ENCODE assay signal across 21 cellular contexts in the genomic region with DNA sequence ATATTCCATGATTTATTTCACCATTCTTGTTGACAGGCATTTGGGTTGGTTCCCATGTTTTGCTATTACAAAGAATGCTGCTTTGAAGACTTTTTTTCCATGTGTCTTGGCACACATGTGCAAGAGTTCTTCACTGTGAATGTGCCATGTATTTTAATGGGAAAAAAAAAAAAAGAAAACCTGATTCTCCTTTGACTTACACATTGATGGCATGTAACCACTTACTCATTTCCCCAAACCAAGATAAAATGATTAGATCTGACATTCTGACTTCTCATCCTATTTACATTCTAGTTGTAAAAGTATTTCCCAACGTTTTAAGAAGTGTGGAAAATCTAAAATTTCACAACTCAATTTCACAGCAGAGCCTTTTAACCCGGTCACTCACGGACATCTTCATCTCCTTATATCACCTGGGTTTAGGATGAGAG. TPM values are rescaled to one million over a fixed set of nuclear protein-coding genes. Genes with fewer than 3 reads are reported as not detected.
DNase-seq lines count a peak whose midpoint lies in the region; ATAC-seq, FAIRE-seq and TF ChIP-seq lines count a peak whose summit lies in the region.
"Had no signal": no experiment of that assay in that cellular context is flagged by ENCODE, and none has a peak within 500 bp of the region (broad histone marks: within the 10 kb centered on the region; RNA-seq: fewer than 3 reads in every experiment).

No MANE protein-coding gene starts in this region.

- H3K4me3 Mint-ChIP-seq in Caco-2 (ENCODE audit: unreplicated experiment), result no peak overlapping the region
- H3K4me3 Mint-ChIP-seq: activated CD4-positive, alpha-beta memory T cell treated with anti-CD3 and anti-CD28 coated beads for 36 hours; CD8-positive, alpha-beta T cell; neural progenitor cell; T-helper 2 cell treated with Interferon-gamma antibody and Interleukin-4, amounts not matched to agents 5 μg/mL and 100 μg/mL, for 36 hours had no signal

- no peak overlapping the region for H3K9ac ChIP-seq in PC-3 (ENCODE audit: low read length)
- no peak overlapping the region for H3K9ac ChIP-seq in endothelial cell of umbilical vein (replicated peaks; ENCODE audit: extremely low read depth, insufficient read depth, low read length)
- H3K9ac ChIP-seq: neural progenitor cell had no signal

- FAIRE-seq in endothelial cell of umbilical vein (lab: Jason Lieb, UNC), result no peak

- H3K9me3 ChIP-seq in PC-3 (ENCODE audit: low read length) (no peaks in the 10 kb centered on the region), endothelial cell of umbilical vein (replicated peaks; ENCODE audit: control insufficient read depth, insufficient read depth, low read length) (no peaks in the 10 kb centered on the region), Caco-2 (no peaks in the 10 kb centered on the region)
- H3K9me3 ChIP-seq: colonic mucosa, mucosa of descending colon had no signal

- H3F3A ChIP-seq in PC-3 (ENCODE audit: low read length, unreplicated experiment), result no peaks in the 10 kb centered on the region

- H3K9me2 ChIP-seq in PC-3 (replicated peaks; ENCODE audit: low read length), result no peaks in the 10 kb centered on the region

- no peaks in the 10 kb centered on the region for H3K9me1 ChIP-seq in endothelial cell of umbilical vein (replicated peaks; ENCODE audit: control insufficient read depth, extremely low read depth, insufficient read depth, low read length)

- no peaks in the 10 kb centered on the region for H3K27me3 Mint-ChIP-seq in Caco-2 (ENCODE audit: insufficient read depth, unreplicated experiment)

- no peaks in the 10 kb centered on the region for H4K20me1 ChIP-seq in PC-3 (ENCODE audit: low read length)
- H4K20me1 ChIP-seq in endothelial cell of umbilical vein (replicated peaks; ENCODE audit: control insufficient read depth, extremely low read depth, insufficient read depth, low read length), result no peaks in the 10 kb centered on the region

- peaks cover 13% of the 10 kb centered on the region for H3K4me1 Mint-ChIP-seq in Caco-2 (ENCODE audit: low read depth, unreplicated experiment)

- peak overlapping the region; percentile 11 for H3K4me2 ChIP-seq in PC-3 (ENCODE audit: low read length)
- no peak overlapping the region for H3K4me2 ChIP-seq in endothelial cell of umbilical vein (ENCODE audit: insufficient read depth, low read length)
- H3K4me2 ChIP-seq: neural progenitor cell, PC-9 had no signal

- DNase-seq in EL (peak; percentile 62), PC-3 (peak; percentile 76), endothelial cell of umbilical vein (ENCODE audit: low read depth, low spot score) (peak; percentile 63), omental fat pad (ENCODE audit: low spot score) (no peak), nucleus accumbens (lab: John Stamatoyannopoulos, UW) (no peak), Caco-2 (no peak)
- DNase-seq: activated CD4-positive, alpha-beta memory T cell treated with anti-CD3 and anti-CD28 coated beads for 36 hours; activated naive CD4-positive, alpha-beta T cell; anterior cingulate cortex; CD8-positive, alpha-beta T cell; colonic mucosa; DMS53; mucosa of descending colon; NCI-H1417 treated with DMSO at 0.1 percent for 48 hours; stimulated activated CD4-positive, alpha-beta T cell treated with anti-CD3 and anti-CD28 coated beads, Interleukin-12 subunit alpha, Interleukin-12 subunit beta, amount 100 ng/mL, for 4 hours had no signal

- H3K27me3 ChIP-seq in PC-3 (ENCODE audit: low read length) (no peaks in the 10 kb centered on the region), endothelial cell of umbilical vein (ENCODE audit: control insufficient read depth in 2 of 2, insufficient read depth in 2 of 2, low read length in 2 of 2) (no peaks in the 10 kb centered on the region), Caco-2 (replicated peaks; ENCODE audit: control insufficient read depth, insufficient read depth, low read length) (no peaks in the 10 kb centered on the region)
- H3K27me3 ChIP-seq: colonic mucosa, neural progenitor cell had no signal

- H2AFZ ChIP-seq in PC-3 (ENCODE audit: low read length) (no peak overlapping the region), endothelial cell of umbilical vein (ENCODE audit: low read depth, low read length) (no peak overlapping the region)
- H2AFZ ChIP-seq: neural progenitor cell, PC-9 had no signal

- no peak for ATAC-seq in PC-3
- peak; percentile 56 for ATAC-seq in omental fat pad (ENCODE audit: low FRiP score)
- ATAC-seq in HG03039 (IDR thresholded peaks at IDR 0.05; ENCODE audit: unreplicated experiment), result no peak
- ATAC-seq in GM19395 (IDR thresholded peaks at IDR 0.05; ENCODE audit: unreplicated experiment), result no peak
- ATAC-seq: CD8-positive, alpha-beta T cell; left lobe of liver; mucosa of descending colon had no signal

- dilution Hi-C loops in endothelial cell of umbilical vein (cut with MboI; ENCODE audit: extremely low pct_ligation_motif_present, low sequenced_read_pairs), result no loop called here

- H3K4me3 ChIP-seq in PC-3 (ENCODE audit: low read length) (no peak overlapping the region), endothelial cell of umbilical vein (replicated peaks in 1 of 3; ENCODE audit: insufficient read depth in 1 of 3, low read depth in 1 of 3, low read length in 3 of 3) (no peak overlapping the region), Caco-2 (ENCODE audit: low read depth, low read length) (no peak overlapping the region)
- H3K4me3 ChIP-seq: colonic mucosa, mucosa of descending colon, neural progenitor cell, PC-9 had no signal

- peaks cover 83% of the 10 kb centered on the region for H3K79me2 ChIP-seq in PC-3 (ENCODE audit: low read length)
- H3K79me2 ChIP-seq in endothelial cell of umbilical vein (ENCODE audit: control insufficient read depth, insufficient read depth, low read length), result no peaks in the 10 kb centered on the region

- H3K36me3 ChIP-seq in PC-3 (ENCODE audit: low read depth, low read length) (peaks cover 6% of the 10 kb centered on the region; the same call in 1 of the 2 replicates), endothelial cell of umbilical vein (ENCODE audit: control insufficient read depth in 2 of 2, extremely low read depth in 1 of 2, insufficient read depth in 2 of 2, low read length in 2 of 2) (no peaks in the 10 kb centered on the region), Caco-2 (ENCODE audit: control insufficient read depth, insufficient read depth, low read length) (no peaks in the 10 kb centered on the region)
- H3K36me3 ChIP-seq: colonic mucosa had no signal

- TF ChIP-seq POLR2A in endothelial cell of umbilical vein (IDR thresholded peaks at IDR 0.05; ENCODE audit: low read depth, low read length), result no peak

- POLR2A ChIA-PET in PC-3 (lab: Charles Lee; ENCODE audit: unreplicated experiment) (no interaction called here), endothelial cell of umbilical vein (lab: Charles Lee) (no interaction called here), Caco-2 (lab: Charles Lee) (no interaction called here)

- peaks cover 6% of the 10 kb centered on the region for H3K36me3 Mint-ChIP-seq in Caco-2 (ENCODE audit: insufficient read depth, unreplicated experiment)
- H3K36me3 Mint-ChIP-seq: activated CD4-positive, alpha-beta memory T cell treated with anti-CD3 and anti-CD28 coated beads for 36 hours; CD8-positive, alpha-beta T cell had no signal

- intact Hi-C loops in PC-3 (cut with micrococcal nuclease), result no loop called here
- intact Hi-C loops in endothelial cell of umbilical vein (cut with micrococcal nuclease), result no loop called here
- intact Hi-C loops in Caco-2 (cut with micrococcal nuclease; ENCODE audit: unreplicated experiment), result loop anchor here (10.0 kb wide), 1 partner anchor 113 kb away; a partner anchor contains a TSS

- CTCF ChIA-PET in PC-3 (lab: Charles Lee), result no interaction called here
- CTCF ChIA-PET in endothelial cell of umbilical vein (lab: Charles Lee), result interaction anchor here (0.7 kb wide), 1 partner anchor 12 kb away, joined by 4 read pairs; no protein-coding TSS in a partner anchor
- CTCF ChIA-PET in Caco-2 (lab: Charles Lee), result no interaction called here

- no TSS peak for BruUV-seq in PC-3 (replicated peaks; lab: Mats Ljungman, UMichigan)
- BruUV-seq in endothelial cell of umbilical vein (replicated peaks; lab: Mats Ljungman, UMichigan), result no TSS peak
- BruUV-seq in Caco-2 (replicated peaks; lab: Mats Ljungman, UMichigan), result no TSS peak

- H3K27ac Mint-ChIP-seq in Caco-2 (ENCODE audit: unreplicated experiment), result no peak overlapping the region
- H3K27ac Mint-ChIP-seq: activated CD4-positive, alpha-beta memory T cell treated with anti-CD3 and anti-CD28 coated beads for 36 hours; CD8-positive, alpha-beta T cell; neural progenitor cell; T-helper 2 cell treated with Interferon-gamma antibody and Interleukin-4, amounts not matched to agents 5 μg/mL and 100 μg/mL, for 36 hours had no signal

- H3K4me1 ChIP-seq in PC-3 (ENCODE audit: insufficient read depth, low read length), result peaks cover 23% of the 10 kb centered on the region
- peaks cover 10% of the 10 kb centered on the region for H3K4me1 ChIP-seq in endothelial cell of umbilical vein (ENCODE audit: control insufficient read depth, extremely low read depth, insufficient read depth, low read length)
- peaks cover 13% of the 10 kb centered on the region for H3K4me1 ChIP-seq in Caco-2
- H3K4me1 ChIP-seq: colonic mucosa had no signal

- no peaks in the 10 kb centered on the region for H3K9me3 Mint-ChIP-seq in Caco-2 (ENCODE audit: unreplicated experiment)
- H3K9me3 Mint-ChIP-seq: activated CD4-positive, alpha-beta memory T cell treated with anti-CD3 and anti-CD28 coated beads for 36 hours; CD8-positive, alpha-beta T cell; T-helper 2 cell treated with Interferon-gamma antibody and Interleukin-4, amounts not matched to agents 5 μg/mL and 100 μg/mL, for 36 hours had no signal

- H3K27ac ChIP-seq in PC-3 (ENCODE audit: low read length) (peak overlapping the region; percentile 35), endothelial cell of umbilical vein (ENCODE audit: insufficient read depth, low read depth, low read length) (no peak overlapping the region)
- H3K27ac ChIP-seq: colonic mucosa, neural progenitor cell, PC-9 had no signal

- TF ChIP-seq CTCF in PC-3 (conservative IDR thresholded peaks at IDR 0.05; ENCODE audit: low read depth, low read length) (no peak), endothelial cell of umbilical vein (IDR thresholded peaks at IDR 0.05; ENCODE audit: extremely low read depth in 1 of 2, insufficient read depth in 1 of 2, low read depth in 1 of 2, low read length in 2 of 2) (no peak), omental fat pad (IDR thresholded peaks at IDR 0.05) (no peak), Caco-2 (IDR thresholded peaks at IDR 0.05; ENCODE audit: insufficient read depth in 1 of 2, low read depth in 1 of 2, low read length in 1 of 2, severe bottlenecking in 1 of 2, unreplicated experiment in 1 of 2) (no peak)

RNA-seq across cellular contexts. Expression of a gene that starts 4.4 kb away (rescaled TPM):
- 8.2 and 11.6 TPM in 2 replicates for total RNA-seq in PC-3 (2014; rRNA removed)
- total RNA-seq in endothelial cell of umbilical vein, result 18.0 and 21.3 TPM in 2 replicates
- polyA plus RNA-seq in endothelial cell of umbilical vein, result 10.2 and 12.2 TPM in 2 replicates
- 14.9 and 16.4 TPM in 2 replicates for polyA plus RNA-seq in endothelial cell of umbilical vein (2011; cell fraction: cytosol; rRNA removed)
- polyA plus RNA-seq in endothelial cell of umbilical vein (2011; cell fraction: nucleus; rRNA removed), result 18.2 and 18.8 TPM in 2 replicates
- 2.4 and 6.8 TPM in 2 replicates for polyA plus RNA-seq in endothelial cell of umbilical vein (2012)
- polyA minus RNA-seq in endothelial cell of umbilical vein, result 15.8 and 19.2 TPM in 2 replicates
- 8.3 TPM for polyA minus RNA-seq in endothelial cell of umbilical vein (2011; cell fraction: cytosol; rRNA and poly(A)+ RNA removed)
- polyA minus RNA-seq in endothelial cell of umbilical vein (2011; cell fraction: nucleus; rRNA and poly(A)+ RNA removed), result 12.1 and 15.5 TPM in 2 replicates
- 1 to 10 TPM; 3.5 to 8.9 (median 4.5) TPM for total RNA-seq in omental fat pad
- total RNA-seq in Caco-2 (2022), result 8.5 and 8.9 TPM in 2 replicates
- total RNA-seq: activated CD4-positive, alpha-beta memory T cell treated with anti-CD3 and anti-CD28 coated beads for 36 hours; CD8-positive, alpha-beta T cell had no signal

Comparison
In these comparisons a context has a peak if more than half of its experiments do, and no peak if none do; other contexts are left out.
1. DNase-seq: peak in EL (single experiment), PC-3 (single experiment) and endothelial cell of umbilical vein (single experiment); none in omental fat pad (single experiment), nucleus accumbens (0 of 56) and Caco-2 (0 of 2).